ENCODE assay signal across 8 cellular contexts in the genomic region with DNA sequence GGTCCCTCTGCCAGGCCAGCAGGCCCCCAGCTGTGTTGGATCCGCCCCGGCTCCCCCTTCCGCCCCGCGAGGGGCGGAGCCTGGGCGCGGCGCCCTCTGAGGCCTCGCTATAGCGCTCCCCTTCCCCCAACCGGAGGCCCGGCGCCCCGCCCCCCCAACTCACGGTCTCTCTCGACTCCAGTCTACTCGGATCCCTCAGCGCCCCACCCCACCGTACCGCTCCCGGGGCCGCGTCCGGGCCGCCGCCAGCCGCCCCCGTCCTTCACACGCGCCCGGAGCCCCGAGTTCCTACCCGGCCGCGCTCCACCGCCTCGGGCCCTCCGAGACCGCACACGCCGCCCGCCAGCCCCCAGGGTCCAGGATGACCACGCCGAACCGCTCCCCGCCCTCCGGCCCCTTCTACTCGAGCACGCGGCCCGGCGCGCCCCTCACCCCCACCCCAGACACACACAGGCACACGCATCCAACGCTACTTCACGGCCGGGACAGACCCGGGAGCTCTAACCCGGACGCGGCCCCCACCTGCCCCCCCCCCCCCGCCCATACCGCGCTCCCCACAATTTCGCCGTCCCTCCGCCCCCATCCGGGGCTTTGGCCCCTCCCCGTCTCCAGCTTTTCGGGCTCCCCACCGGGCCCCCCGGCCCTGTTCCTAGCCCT. TPM values are rescaled to one million over a fixed set of nuclear protein-coding genes. Genes with fewer than 3 reads are reported as not detected.
DNase-seq lines count a peak whose midpoint lies in the region; TF ChIP-seq lines count a peak whose summit lies in the region.

No MANE protein-coding gene starts in this region.

- DNase-seq in NCI-H748 (lab: John Stamatoyannopoulos, UW; ENCODE audit: unreplicated experiment) (peak; percentile 81), NCI-H748 treated with DMSO at 0.1 percent for 48 hours (lab: John Stamatoyannopoulos, UW) (no peak), NCI-H774 (lab: John Stamatoyannopoulos, UW) (peak; percentile 29), epithelial cell of esophagus (ENCODE audit: low read depth) (peak; percentile 58), mucosa of gallbladder (ENCODE audit: low spot score) (peak; percentile 76), NCI-H2029 (lab: John Stamatoyannopoulos, UW) (no peak)
- DNase-seq in activated CD8-positive, alpha-beta memory T cell treated with anti-CD3 and anti-CD28 coated beads, Interleukin-2, amount 50 U/mL, for 48 hours = peak; percentile 94
- DNase-seq in stimulated activated CD8-positive, alpha-beta memory T cell treated with anti-CD3 and anti-CD28 coated beads, Interleukin-4, amount 100 ng/mL, for 4 hours (ENCODE audit: low read depth in 2 of 2, low spot score in 1 of 2) = peak; percentile 73 to 82

- no peak for TF ChIP-seq CTCF in epithelial cell of esophagus (IDR thresholded peaks at IDR 0.05; ENCODE audit: insufficient read depth, low read depth, low read length, missing control alignments)

- peak overlapping the region; percentile 97 for H3K4me3 ChIP-seq in epithelial cell of esophagus (ENCODE audit: low read length)

RNA-seq across cellular contexts. Expression of gene PHF23, which starts 1.4 kb away (rescaled TPM):
- total RNA-seq in mucosa of gallbladder = 32.3 TPM

RNA-seq across cellular contexts. Expression of gene DVL2, which starts 3.6 kb away (rescaled TPM):
- 60.9 TPM for total RNA-seq in mucosa of gallbladder

RNA-seq across cellular contexts. Expression of gene GABARAP, which starts 4.4 kb away (rescaled TPM):
- total RNA-seq in mucosa of gallbladder = 587 TPM

RNA-seq across cellular contexts. Expression of gene CTDNEP1, which starts 13.6 kb away (rescaled TPM):
- total RNA-seq in mucosa of gallbladder = 107 TPM

RNA-seq across cellular contexts. Expression of gene ELP5, which starts 14.1 kb away (rescaled TPM):
- 47.9 TPM for total RNA-seq in mucosa of gallbladder

Comparison
In these comparisons a context has a peak if more than half of its experiments do, and no peak if none do; other contexts are left out.
1. DNase-seq: peak in NCI-H748 (single experiment), NCI-H774 (single experiment), activated CD8-positive, alpha-beta memory T cell treated with anti-CD3 and anti-CD28 coated beads, Interleukin-2, amount 50 U/mL, for 48 hours (single experiment), epithelial cell of esophagus (single experiment), mucosa of gallbladder (single experiment) and stimulated activated CD8-positive, alpha-beta memory T cell treated with anti-CD3 and anti-CD28 coated beads, Interleukin-4, amount 100 ng/mL, for 4 hours (2 of 2); none in NCI-H748 treated with DMSO at 0.1 percent for 48 hours (single experiment) and NCI-H2029 (single experiment).